1 cellular context compared by ENCODE assay signal in genomic region chr1:116482490-116482889, GRCh38.
TF ChIP-seq lines count a peak whose summit lies in the region.

No MANE protein-coding gene starts in this region.

TF ChIP-seq in K562, 482 proteins besides CTCF, POLR2A, EP300 and RAD21:
- no peak for TF ChIP-seq ZNF324 (CRISPR knock-in tag; IDR thresholded peaks at IDR 0.05)
- peak; percentile 44 to 58 for TF ChIP-seq NRF1 (conservative IDR thresholded peaks at IDR 0.05 in 1 of 2, IDR thresholded peaks at IDR 0.05 in 1 of 2)
TF ChIP-seq in K562: peak in this region for 1.
